8 cellular contexts compared by ENCODE assay signal in the genomic region with DNA sequence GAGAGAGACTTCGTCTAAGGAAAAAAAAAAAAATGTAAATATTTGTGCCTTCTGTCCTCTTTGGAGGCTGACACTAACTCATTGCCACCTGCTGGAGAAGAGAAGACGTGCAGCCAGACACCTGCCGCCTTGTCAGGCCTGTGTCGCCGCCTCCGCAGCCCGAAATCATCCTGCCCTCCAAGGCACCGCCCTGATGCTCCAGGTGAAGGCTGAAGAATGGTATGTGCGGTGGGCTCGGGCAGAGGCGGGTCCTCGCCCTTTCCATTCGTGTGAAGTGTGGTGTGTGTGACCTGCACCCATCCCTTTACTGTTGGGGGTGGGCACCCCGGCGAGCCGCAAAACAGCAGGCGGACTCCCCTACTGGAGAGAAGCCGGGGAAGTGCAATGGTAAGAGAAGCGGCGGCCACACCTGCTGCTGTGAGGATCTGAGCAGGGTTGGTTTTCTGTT.
DNase-seq lines count a peak whose midpoint lies in the region; ATAC-seq, FAIRE-seq and TF ChIP-seq lines count a peak whose summit lies in the region.

No MANE protein-coding gene starts in this region.

- H3K27me3 ChIP-seq in endothelial cell of umbilical vein (ENCODE audit: control insufficient read depth in 2 of 2, insufficient read depth in 2 of 2, low read length in 2 of 2), result peaks cover 2 to 4% of the 10 kb centered on the region in 2 experiments
- H3K27me3 ChIP-seq in muscle layer of duodenum (ENCODE audit: low read depth, low read length), result no peaks in the 10 kb centered on the region

- CTCF ChIA-PET in endothelial cell of umbilical vein (lab: Charles Lee), result interaction anchor here (1.0 to 2.2 kb wide), 4 partner anchors 8 to 658 kb away, joined by 3 to 18 read pairs (median 4); no protein-coding TSS in a partner anchor

- no peaks in the 10 kb centered on the region for H3K4me1 ChIP-seq in endothelial cell of umbilical vein (ENCODE audit: control insufficient read depth, extremely low read depth, insufficient read depth, low read length)
- H3K4me1 ChIP-seq in muscle layer of duodenum (ENCODE audit: control insufficient read depth in 1 of 2, insufficient read depth in 2 of 2, low read length in 2 of 2), result no peaks in the 10 kb centered on the region

- H3K27ac ChIP-seq in endothelial cell of umbilical vein (ENCODE audit: insufficient read depth, low read depth, low read length) (no peak overlapping the region), muscle layer of duodenum (ENCODE audit: low read length) (no peak overlapping the region)

- dilution Hi-C loops in endothelial cell of umbilical vein (cut with MboI; ENCODE audit: extremely low pct_ligation_motif_present, low sequenced_read_pairs), result no loop called here

- BruUV-seq in endothelial cell of umbilical vein (replicated peaks; lab: Mats Ljungman, UMichigan), result no TSS peak

- ATAC-seq in HG02870 (IDR thresholded peaks at IDR 0.05; ENCODE audit: unreplicated experiment), result peak; percentile 81
- ATAC-seq in stimulated activated effector memory CD8-positive, alpha-beta T cell treated with anti-CD3 and anti-CD28 coated beads, Interleukin-12 subunit alpha, Interleukin-12 subunit beta, amount 100 ng/mL, for 72 hours, result peak; percentile 96
- no peak for ATAC-seq in HG03457 (IDR thresholded peaks at IDR 0.05; ENCODE audit: unreplicated experiment)

- H3K4me3 Mint-ChIP-seq in stimulated activated effector memory CD8-positive, alpha-beta T cell treated with anti-CD3 and anti-CD28 coated beads, Interleukin-12 subunit alpha, Interleukin-12 subunit beta, amount 100 ng/mL, for 72 hours, result peak overlapping the region; percentile 48

- H3K36me3 Mint-ChIP-seq in stimulated activated effector memory CD8-positive, alpha-beta T cell treated with anti-CD3 and anti-CD28 coated beads, Interleukin-12 subunit alpha, Interleukin-12 subunit beta, amount 100 ng/mL, for 72 hours, result no peaks in the 10 kb centered on the region

- H3K9ac ChIP-seq in endothelial cell of umbilical vein (replicated peaks; ENCODE audit: extremely low read depth, insufficient read depth, low read length), result no peak overlapping the region

- H4K20me1 ChIP-seq in endothelial cell of umbilical vein (replicated peaks; ENCODE audit: control insufficient read depth, extremely low read depth, insufficient read depth, low read length), result no peaks in the 10 kb centered on the region

- TF ChIP-seq POLR2A in endothelial cell of umbilical vein (IDR thresholded peaks at IDR 0.05; ENCODE audit: low read depth, low read length), result no peak

- H2AFZ ChIP-seq in endothelial cell of umbilical vein (ENCODE audit: low read depth, low read length), result peak overlapping the region; percentile 47

- POLR2A ChIA-PET in endothelial cell of umbilical vein (lab: Charles Lee), result no interaction called here

- no peaks in the 10 kb centered on the region for H3K9me3 ChIP-seq in endothelial cell of umbilical vein (replicated peaks; ENCODE audit: control insufficient read depth, insufficient read depth, low read length)
- no peaks in the 10 kb centered on the region for H3K9me3 ChIP-seq in muscle layer of duodenum (ENCODE audit: control insufficient read depth in 1 of 2, low read length in 2 of 2)

- no peaks in the 10 kb centered on the region for H3K36me3 ChIP-seq in endothelial cell of umbilical vein (ENCODE audit: control insufficient read depth in 2 of 2, extremely low read depth in 1 of 2, insufficient read depth in 2 of 2, low read length in 2 of 2)
- no peaks in the 10 kb centered on the region for H3K36me3 ChIP-seq in muscle layer of duodenum (ENCODE audit: control insufficient read depth in 1 of 2, insufficient read depth in 2 of 2, low read length in 2 of 2)

- H3K79me2 ChIP-seq in endothelial cell of umbilical vein (ENCODE audit: control insufficient read depth, insufficient read depth, low read length), result no peaks in the 10 kb centered on the region

- no peaks in the 10 kb centered on the region for H3K9me3 Mint-ChIP-seq in stimulated activated effector memory CD8-positive, alpha-beta T cell treated with anti-CD3 and anti-CD28 coated beads, Interleukin-12 subunit alpha, Interleukin-12 subunit beta, amount 100 ng/mL, for 72 hours

- H3K9me1 ChIP-seq in endothelial cell of umbilical vein (replicated peaks; ENCODE audit: control insufficient read depth, extremely low read depth, insufficient read depth, low read length), result no peaks in the 10 kb centered on the region

- intact Hi-C loops in endothelial cell of umbilical vein (cut with micrococcal nuclease), result loop anchor here (5.0 to 10.0 kb wide), 2 partner anchors 99 to 656 kb away; no protein-coding TSS in a partner anchor

- TF ChIP-seq CTCF in endothelial cell of umbilical vein (IDR thresholded peaks at IDR 0.05; ENCODE audit: extremely low read depth in 1 of 2, insufficient read depth in 1 of 2, low read depth in 1 of 2, low read length in 2 of 2), result peak; percentile 44 to 68

- peak; percentile 55 for FAIRE-seq in endothelial cell of umbilical vein (lab: Jason Lieb, UNC)

- peak overlapping the region; percentile 9 for H3K4me2 ChIP-seq in endothelial cell of umbilical vein (ENCODE audit: insufficient read depth, low read length)

- peak; percentile 16 for DNase-seq in GM04504 (ENCODE audit: low read depth)
- peak; percentile 86 for DNase-seq in NCI-H748 (lab: John Stamatoyannopoulos, UW; ENCODE audit: unreplicated experiment)
- DNase-seq in activated CD8-positive, alpha-beta memory T cell treated with anti-CD3 and anti-CD28 coated beads, Interleukin-2, amount 50 U/mL, for 1 hour (ENCODE audit: extremely low read depth), result peak; percentile 27
- peak; percentile 53 for DNase-seq in endothelial cell of umbilical vein (ENCODE audit: low read depth, low spot score)
- DNase-seq in stimulated activated effector memory CD8-positive, alpha-beta T cell treated with anti-CD3 and anti-CD28 coated beads, Interleukin-12 subunit alpha, Interleukin-12 subunit beta, amount 100 ng/mL, for 72 hours (ENCODE audit: low spot score in 2 of 2), result peak; percentile 40 to 81

- no peak overlapping the region for H3K4me3 ChIP-seq in endothelial cell of umbilical vein (replicated peaks in 1 of 3; ENCODE audit: insufficient read depth in 1 of 3, low read depth in 1 of 3, low read length in 3 of 3)
- peak overlapping the region; percentile 23 to 37 for H3K4me3 ChIP-seq in muscle layer of duodenum (ENCODE audit: low read depth in 1 of 2, low read length in 2 of 2)

- H3K4me1 Mint-ChIP-seq in stimulated activated effector memory CD8-positive, alpha-beta T cell treated with anti-CD3 and anti-CD28 coated beads, Interleukin-12 subunit alpha, Interleukin-12 subunit beta, amount 100 ng/mL, for 72 hours, result peaks cover 5% of the 10 kb centered on the region

- H3K27ac Mint-ChIP-seq in stimulated activated effector memory CD8-positive, alpha-beta T cell treated with anti-CD3 and anti-CD28 coated beads, Interleukin-12 subunit alpha, Interleukin-12 subunit beta, amount 100 ng/mL, for 72 hours, result no peak overlapping the region

TF ChIP-seq in endothelial cell of umbilical vein, 7 proteins besides CTCF, POLR2A, EP300 and RAD21:
- TF ChIP-seq POLR2AphosphoS5 (IDR thresholded peaks at IDR 0.05; ENCODE audit: insufficient read depth, low read depth, low read length) (no peak), JUN (IDR thresholded peaks at IDR 0.05; ENCODE audit: borderline replicate concordance, insufficient read depth, insufficient read length, low read depth) (no peak)

Comparison
In these comparisons a context has a peak if more than half of its experiments do, and no peak if none do; other contexts are left out.
1. DNase-seq: peak in every context shown above with its lines; median percentile 86 in NCI-H748; 60 in stimulated activated effector memory CD8-positive, alpha-beta T cell treated with anti-CD3 and anti-CD28 coated beads, Interleukin-12 subunit alpha, Interleukin-12 subunit beta, amount 100 ng/mL, for 72 hours; 53 in endothelial cell of umbilical vein; 27 in activated CD8-positive, alpha-beta memory T cell treated with anti-CD3 and anti-CD28 coated beads, Interleukin-2, amount 50 U/mL, for 1 hour; 16 in GM04504.
2. H3K4me3 ChIP-seq: peak in muscle layer of duodenum (2 of 2); none in endothelial cell of umbilical vein (0 of 3).